ENCODE assay signal across 11 cellular contexts in genomic region chr12:51419473-51420228, GRCh38. TPM values are rescaled to one million over a fixed set of nuclear protein-coding genes. Genes with fewer than 3 reads are reported as not detected.
DNase-seq lines count a peak whose midpoint lies in the region; ATAC-seq, FAIRE-seq and TF ChIP-seq lines count a peak whose summit lies in the region.
"Had no signal": no experiment of that assay in that cellular context is flagged by ENCODE, and none has a peak within 500 bp of the region (broad histone marks: within the 10 kb centered on the region; RNA-seq: fewer than 3 reads in every experiment).

No MANE protein-coding gene starts in this region.

- no peak overlapping the region for H3K4me3 Mint-ChIP-seq in chondrocyte (ENCODE audit: unreplicated experiment)

- FAIRE-seq in RCC 7860 (lab: Jason Lieb, UNC): no peak

- no peak for ATAC-seq in GM21737 (IDR thresholded peaks at IDR 0.05; ENCODE audit: unreplicated experiment)

- peak; percentile 16 for TF ChIP-seq CTCF in chondrocyte (IDR thresholded peaks at IDR 0.05)

- H3K9me3 Mint-ChIP-seq in chondrocyte (ENCODE audit: low read depth): no peaks in the 10 kb centered on the region

- no peaks in the 10 kb centered on the region for H3K36me3 Mint-ChIP-seq in chondrocyte (ENCODE audit: low read depth)

- peaks cover 5% of the 10 kb centered on the region for H3K27me3 Mint-ChIP-seq in chondrocyte (ENCODE audit: low read depth)

- DNase-seq in DMS 273 (lab: John Stamatoyannopoulos, UW; ENCODE audit: unreplicated experiment) (peak; percentile 8), DMS 273 treated with DMSO at 0.1 percent for 48 hours (lab: John Stamatoyannopoulos, UW) (no peak), NCI-H2227 treated with DMSO at 0.1 percent for 48 hours (lab: John Stamatoyannopoulos, UW) (peak; percentile 71), chondrocyte (ENCODE audit: low spot score) (no peak), substantia nigra (lab: John Stamatoyannopoulos, UW) (peak in 1 of 49 donors; percentile 25), RCC 7860 (ENCODE audit: low spot score) (no peak), NCI-H524 treated with DMSO at 0.1 percent for 48 hours (lab: John Stamatoyannopoulos, UW) (no peak)
- DNase-seq: 8988T, activated gamma-delta T cell treated with Interleukin-2 at 50 U/mL for 16 hours, retina had no signal

- no peak overlapping the region for H3K27ac Mint-ChIP-seq in chondrocyte (ENCODE audit: unreplicated experiment)

- H3K4me1 Mint-ChIP-seq in chondrocyte (ENCODE audit: low read depth): peaks cover 3% of the 10 kb centered on the region

- H3K27ac ChIP-seq in substantia nigra (ENCODE audit: low read depth, low read length, poor library complexity, severe bottlenecking): peak overlapping the region; percentile 32

RNA-seq across cellular contexts. Expression of gene SLC4A8, which starts 5.0 kb away (rescaled TPM):
- total RNA-seq in chondrocyte: 2.4 to 5.4 TPM (median 2.7 TPM) in 3 replicates

RNA-seq across cellular contexts. Expression of gene GALNT6, which starts 28.4 kb away (rescaled TPM):
- total RNA-seq in chondrocyte: 0.90 to 1.5 TPM (median 1.1 TPM) in 3 replicates

Comparison
In these comparisons a context has a peak if more than half of its experiments do, and no peak if none do; other contexts are left out.
1. DNase-seq: peak in DMS 273 (single experiment) and NCI-H2227 treated with DMSO at 0.1 percent for 48 hours (single experiment); none in DMS 273 treated with DMSO at 0.1 percent for 48 hours (single experiment), chondrocyte (single experiment), RCC 7860 (single experiment) and NCI-H524 treated with DMSO at 0.1 percent for 48 hours (single experiment).